ENCODE assay signal across 8 cellular contexts in the genomic region with DNA sequence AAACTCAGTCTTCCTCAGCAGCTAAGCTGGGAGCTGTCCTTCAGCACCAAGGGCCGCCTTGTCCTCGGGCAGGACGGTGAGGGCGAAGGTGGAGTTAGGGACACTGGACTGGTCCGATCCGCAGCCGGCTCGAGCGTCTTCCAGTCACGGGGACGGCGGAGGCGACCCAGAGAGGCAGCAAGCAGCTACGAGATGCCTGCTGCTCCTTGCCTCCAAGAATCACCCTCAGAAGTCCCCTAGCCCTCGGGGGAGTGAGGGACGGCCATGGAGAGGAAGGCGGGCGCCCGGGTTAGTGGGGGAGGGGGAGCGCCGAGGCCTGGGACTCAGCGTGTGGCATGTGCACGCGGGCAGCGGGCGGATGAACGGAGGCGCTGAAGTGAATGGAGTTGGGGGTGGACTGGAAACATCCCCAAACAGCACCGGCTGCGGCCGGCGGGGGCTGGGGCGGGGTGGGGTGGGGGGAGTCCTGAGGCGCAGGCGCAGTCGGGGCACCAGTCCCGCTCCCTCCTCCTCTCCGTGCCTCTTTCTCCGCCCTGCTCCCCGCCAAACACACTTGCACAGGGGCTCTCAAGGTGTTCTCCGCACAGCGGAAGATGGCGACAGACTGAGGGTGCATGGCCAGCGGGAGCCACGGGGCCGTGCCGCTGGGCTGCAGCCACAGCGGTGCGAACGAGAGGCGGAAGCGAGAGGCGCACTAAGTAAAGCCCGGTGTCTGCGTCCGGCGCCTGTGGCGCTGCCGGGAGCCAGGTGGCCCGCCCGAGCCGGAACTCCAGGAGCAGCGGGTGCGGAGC. TPM values are rescaled to one million over a fixed set of nuclear protein-coding genes. Genes with fewer than 3 reads are reported as not detected.
A peak's percentile ranks its signal among the peaks of the same experiment; 100 is the strongest.
DNase-seq lines count a peak whose midpoint lies in the region; ATAC-seq and TF ChIP-seq lines count a peak whose summit lies in the region.

A gene (plus strand): TSS at position 492 of the 791 bp plus-strand sequence. CDS start 957 bp downstream, outside the sequence.

- H3K36me3 Mint-ChIP-seq in IgD-negative memory B cell, result no peaks in the 10 kb centered on the region

- H3K4me3 Mint-ChIP-seq in IgD-negative memory B cell, result peak within 1 kb of the TSS in 3 of 4 donors; percentile 71 to 74 (median 72)

- DNase-seq in D341Med (ENCODE audit: low spot score) (peak; percentile 90), SHP77 treated with DMSO at 0.1 percent for 48 hours (lab: John Stamatoyannopoulos, UW) (peak; percentile 16), choroid plexus epithelial cell (ENCODE audit: low read depth) (peak; percentile 53), kidney tubule cell (ENCODE audit: low spot score) (peak; percentile 69)
- DNase-seq in stimulated activated CD4-positive, alpha-beta T cell treated with anti-CD3 and anti-CD28 coated beads, Interleukin-2, amount 100 ng/mL, for 24 hours, result peak; percentile 43 to 51

- no peak for ATAC-seq in HG02571 (IDR thresholded peaks at IDR 0.05; ENCODE audit: unreplicated experiment)
- no peak for ATAC-seq in GM18858 (IDR thresholded peaks at IDR 0.05; ENCODE audit: unreplicated experiment)

- H3K27me3 Mint-ChIP-seq in IgD-negative memory B cell, result peaks cover 12% of the 10 kb centered on the region

- H3K4me3 ChIP-seq in choroid plexus epithelial cell (ENCODE audit: low read depth, low read length), result peak within 1 kb of the TSS; percentile 44

- no peaks in the 10 kb centered on the region for H3K9me3 Mint-ChIP-seq in IgD-negative memory B cell

- peaks cover 0 to 1% (median 0%) of the 10 kb centered on the region in 3 donors for H3K4me1 Mint-ChIP-seq in IgD-negative memory B cell

- no peak within 1 kb of the TSS for H3K27ac Mint-ChIP-seq in IgD-negative memory B cell

- TF ChIP-seq CTCF in choroid plexus epithelial cell (conservative IDR thresholded peaks at IDR 0.05; ENCODE audit: low read depth, low read length), result no peak

RNA-seq across cellular contexts. Expression of the gene that starts here (rescaled TPM):
- polyA plus RNA-seq in IgD-negative memory B cell, result not detected

Comparison
In these comparisons a context has a peak if more than half of its experiments do, and no peak if none do; other contexts are left out.
1. DNase-seq: peak in every context shown above with its lines; median percentile 90 in D341Med; 69 in kidney tubule cell; 53 in choroid plexus epithelial cell; 47 in stimulated activated CD4-positive, alpha-beta T cell treated with anti-CD3 and anti-CD28 coated beads, Interleukin-2, amount 100 ng/mL, for 24 hours; 16 in SHP77 treated with DMSO at 0.1 percent for 48 hours.